In genomic region chr17:48795444-48796162, GRCh38 we compare ENCODE assay signal across 1 cellular context.
A peak's percentile ranks its signal among the peaks of the same experiment; 100 is the strongest.
TF ChIP-seq lines count a peak whose summit lies in the region.

No MANE protein-coding gene starts in this region.

TF ChIP-seq in HepG2, 621 proteins besides CTCF, POLR2A, EP300 and RAD21 (continued from another document and continues in another):
- TF ChIP-seq DRAP1 (CRISPR knock-in tag; IDR thresholded peaks at IDR 0.05) (peak; percentile 65; the same call in 1 of the 2 replicates), NKX3-1 (CRISPR knock-in tag; IDR thresholded peaks at IDR 0.05) (no peak), HOXA9 (CRISPR knock-in tag; IDR thresholded peaks at IDR 0.05; ENCODE audit: borderline replicate concordance) (no peak), ZNF431 (CRISPR knock-in tag; IDR thresholded peaks at IDR 0.05; ENCODE audit: borderline replicate concordance, low read depth) (no peak), MAFG (CRISPR knock-in tag; IDR thresholded peaks at IDR 0.05) (no peak), ZNF605 (CRISPR knock-in tag; IDR thresholded peaks at IDR 0.05) (0 out of 2 replicates have a peak, but pooled peaks have one; percentile 49), ZNF460 (CRISPR knock-in tag; IDR thresholded peaks at IDR 0.05; ENCODE audit: borderline replicate concordance) (no peak), RXRA (CRISPR knock-in tag; IDR thresholded peaks at IDR 0.05) (no peak), ZNF205 (CRISPR knock-in tag; IDR thresholded peaks at IDR 0.05) (peak; percentile 70; the same call in 1 of the 2 replicates), ZNF768 (CRISPR knock-in tag; IDR thresholded peaks at IDR 0.05) (no peak), PRDM10 (CRISPR knock-in tag; IDR thresholded peaks at IDR 0.05; ENCODE audit: low read depth) (peak; percentile 79), GTF2F1 (IDR thresholded peaks at IDR 0.05; ENCODE audit: low read length) (no peak), KDM2A (CRISPR knock-in tag; IDR thresholded peaks at IDR 0.05; ENCODE audit: borderline replicate concordance, low read depth) (peak; percentile 27; the same call in 1 of the 2 replicates), ZNF510 (CRISPR knock-in tag; IDR thresholded peaks at IDR 0.05; ENCODE audit: low read depth) (0 out of 2 replicates have a peak, but pooled peaks have one; percentile 56), ISX (CRISPR knock-in tag; conservative IDR thresholded peaks at IDR 0.05) (no peak), YEATS2 (CRISPR knock-in tag; IDR thresholded peaks at IDR 0.05; ENCODE audit: borderline replicate concordance) (peak; percentile 50; the same call in 1 of the 2 replicates), ZXDC (CRISPR knock-in tag; IDR thresholded peaks at IDR 0.05) (no peak), PAWR (CRISPR knock-in tag; IDR thresholded peaks at IDR 0.05; ENCODE audit: borderline replicate concordance) (no peak), ZNF256 (CRISPR knock-in tag; conservative IDR thresholded peaks at IDR 0.05) (no peak), MTA3 (CRISPR knock-in tag; IDR thresholded peaks at IDR 0.05) (no peak), HNF4A (CRISPR knock-in tag; IDR thresholded peaks at IDR 0.05) (peak; percentile 69), HES4 (CRISPR knock-in tag; IDR thresholded peaks at IDR 0.05; ENCODE audit: borderline replicate concordance) (no peak), ZNF784 (CRISPR knock-in tag; IDR thresholded peaks at IDR 0.05; ENCODE audit: borderline replicate concordance) (peak; percentile 25; the same call in 1 of the 2 replicates), ZSCAN9 (CRISPR knock-in tag; IDR thresholded peaks at IDR 0.05; ENCODE audit: borderline replicate concordance) (peak; percentile 80), ELF3 (CRISPR knock-in tag; IDR thresholded peaks at IDR 0.05) (peak; percentile 53; the same call in 1 of the 2 replicates), AHDC1 (CRISPR knock-in tag; IDR thresholded peaks at IDR 0.05; ENCODE audit: borderline replicate concordance) (peak; percentile 69; the same call in 1 of the 2 replicates), ZNF530 (CRISPR knock-in tag; IDR thresholded peaks at IDR 0.05; ENCODE audit: low read depth) (no peak), DMAP1 (CRISPR knock-in tag; IDR thresholded peaks at IDR 0.05) (peak; percentile 52; the same call in 1 of the 2 replicates), ZBTB39 (CRISPR knock-in tag; IDR thresholded peaks at IDR 0.05) (no peak), RARA (CRISPR knock-in tag; IDR thresholded peaks at IDR 0.05) (peak; percentile 77), ZNF703 (CRISPR knock-in tag; IDR thresholded peaks at IDR 0.05; ENCODE audit: borderline replicate concordance) (peak; percentile 54), ZNF296 (CRISPR knock-in tag; conservative IDR thresholded peaks at IDR 0.05) (no peak), ZNF644 (CRISPR knock-in tag; IDR thresholded peaks at IDR 0.05; ENCODE audit: low read depth) (peak; percentile 88), ZNF75D (CRISPR knock-in tag; IDR thresholded peaks at IDR 0.05; ENCODE audit: borderline replicate concordance) (no peak), TCF7L2 (IDR thresholded peaks at IDR 0.05; ENCODE audit: low read depth, low read length) (no peak), REST (IDR thresholded peaks at IDR 0.05; ENCODE audit: borderline replicate concordance in 1 of 2, low read depth in 1 of 2, low read length in 2 of 2) (peak in 1 of 2 experiments; percentile 45; a peak in 1 of 4 replicates), MAFF (IDR thresholded peaks at IDR 0.05; ENCODE audit: low read depth, low read length) (0 out of 2 replicates have a peak, but pooled peaks have one; percentile 15), ZNF589 (CRISPR knock-in tag; conservative IDR thresholded peaks at IDR 0.05) (no peak), ZNF713 (CRISPR knock-in tag; IDR thresholded peaks at IDR 0.05) (no peak), ZIK1 (CRISPR knock-in tag; IDR thresholded peaks at IDR 0.05; ENCODE audit: borderline replicate concordance, low read depth) (no peak)
